30 cellular contexts compared by ENCODE assay signal in genomic region chr9:26951794-26952193, GRCh38. TPM values are rescaled to one million over a fixed set of nuclear protein-coding genes. Genes with fewer than 3 reads are reported as not detected.
"Had no signal": no experiment of that assay in that cellular context is flagged by ENCODE, and none has a peak within 500 bp of the region (broad histone marks: within the 10 kb centered on the region; RNA-seq: fewer than 3 reads in every experiment).

No MANE protein-coding gene starts in this region.

- H3K9me3 ChIP-seq: left lung, lower lobe of right lung, ovary, right atrium auricular region, right lobe of liver, tibial nerve, uterus had no signal

- DNase-seq: hippocampal formation; immature natural killer cell; kidney; left colon; left lung; lower lobe of right lung; mammary epithelial cell; mesenchymal stem cell; naive thymus-derived CD8-positive, alpha-beta T cell; nucleus accumbens; ovary; right lobe of liver; stimulated activated CD4-positive, alpha-beta T cell treated with anti-CD3 and anti-CD28 coated beads, Interleukin-1b, Interleukin-23, amount 100 ng/mL, for 48 hours; stimulated activated CD4-positive, alpha-beta T cell treated with anti-CD3 and anti-CD28 coated beads, Interleukin-2, amount 100 ng/mL, for 48 hours; stimulated activated CD4-positive, alpha-beta T cell treated with anti-CD3 and anti-CD28 coated beads, Interleukin-4, amount 100 ng/mL, for 4 hours; stimulated activated CD8-positive, alpha-beta memory T cell treated with anti-CD3 and anti-CD28 coated beads, Interleukin-4, amount 100 ng/mL, for 48 hours; stimulated activated naive CD4-positive, alpha-beta T cell treated with Interleukin-2 at 50 U/mL for 16 hours; stimulated activated naive CD8-positive, alpha-beta T cell treated with anti-CD3 and anti-CD28 coated beads, Interleukin-15, amount 100 ng/mL, for 72 hours; substantia nigra; uterus had no signal

- H3K4me2 ChIP-seq: smooth muscle cell had no signal

- H3K27ac ChIP-seq: left lung, lower lobe of right lung, ovary, right atrium auricular region, right lobe of liver, tibial nerve, uterus had no signal

- ATAC-seq: left colon; left lung; lower lobe of right lung; naive thymus-derived CD8-positive, alpha-beta T cell; right lobe of liver; stimulated activated memory B cell treated with anti-CD40 and anti-IgM and Interleukin-4, amounts not matched to agents 10 μg/mL and 1 μg/mL and 100 μg/mL, for 72 hours; stimulated activated naive CD8-positive, alpha-beta T cell treated with anti-CD3 and anti-CD28 coated beads, Interleukin-15, amount 100 ng/mL, for 72 hours had no signal

- H3K4me1 ChIP-seq: right lobe of liver, uterus had no signal

- H3K4me3 ChIP-seq: left lung, lower lobe of right lung, ovary, right atrium auricular region, right lobe of liver, smooth muscle cell, tibial nerve, uterus had no signal

- H3K27me3 ChIP-seq: left lung, ovary, right atrium auricular region, right lobe of liver, tibial nerve, uterus had no signal

- H3K36me3 ChIP-seq: left lung, lower lobe of right lung, ovary, right atrium auricular region, right lobe of liver, tibial nerve, uterus had no signal

- FAIRE-seq: islet of Langerhans, kidney had no signal

RNA-seq across cellular contexts. Expression of gene LRRC19, which starts 53.7 kb away (rescaled TPM):
- total RNA-seq: left lung; mammary epithelial cell; naive thymus-derived CD8-positive, alpha-beta T cell; neural crest cell; progenitor cell of endocrine pancreas; pulmonary artery endothelial cell; right atrium auricular region; skeletal muscle tissue; smooth muscle cell; tibial nerve; ureter; uterus had no signal
- polyA plus RNA-seq: mammary epithelial cell, ovary had no signal
